1 cellular context compared by ENCODE assay signal in the genomic region with DNA sequence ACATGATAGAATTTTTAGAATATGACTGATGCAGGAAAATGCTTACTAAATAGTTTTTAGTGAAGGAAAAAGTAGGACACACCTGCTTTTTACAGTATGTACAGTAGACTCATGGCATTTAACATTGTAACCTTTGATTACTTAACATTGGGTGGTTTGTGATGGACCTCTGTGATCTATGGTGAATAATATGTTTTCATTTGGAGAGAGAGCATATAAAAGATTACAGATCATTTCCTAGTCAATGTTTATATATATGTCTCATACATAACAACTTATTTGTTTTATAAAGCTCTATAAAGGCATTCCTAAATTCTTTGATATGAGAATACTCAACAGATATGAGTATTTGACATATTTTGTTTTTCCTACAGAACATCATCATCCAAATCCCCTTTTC.
TF ChIP-seq lines count a peak whose summit lies in the region.

No MANE protein-coding gene starts in this region.

TF ChIP-seq in HCT116, 20 proteins besides CTCF, POLR2A, EP300 and RAD21 (continued from another document):
- TF ChIP-seq ELF1 (IDR thresholded peaks at IDR 0.05; ENCODE audit: borderline replicate concordance, low read depth) (no peak), SIN3A (IDR thresholded peaks at IDR 0.05; ENCODE audit: low read depth) (no peak), YY1 (IDR thresholded peaks at IDR 0.05; ENCODE audit: extremely low read depth, insufficient replicate concordance, low read depth, low read length) (no peak), SRF (IDR thresholded peaks at IDR 0.05; ENCODE audit: low read depth) (no peak), CEBPB (IDR thresholded peaks at IDR 0.05; ENCODE audit: low read depth) (no peak), SP1 (IDR thresholded peaks at IDR 0.05; ENCODE audit: low read depth) (no peak), JUND (IDR thresholded peaks at IDR 0.05) (no peak), ZFX (IDR thresholded peaks at IDR 0.05) (no peak), FOSL1 (IDR thresholded peaks at IDR 0.05; ENCODE audit: low read depth) (no peak), TCF7L2 (IDR thresholded peaks at IDR 0.05; ENCODE audit: borderline replicate concordance, extremely low read depth, insufficient read depth, insufficient read length) (no peak)
